ENCODE assay signal across 29 cellular contexts in the genomic region with DNA sequence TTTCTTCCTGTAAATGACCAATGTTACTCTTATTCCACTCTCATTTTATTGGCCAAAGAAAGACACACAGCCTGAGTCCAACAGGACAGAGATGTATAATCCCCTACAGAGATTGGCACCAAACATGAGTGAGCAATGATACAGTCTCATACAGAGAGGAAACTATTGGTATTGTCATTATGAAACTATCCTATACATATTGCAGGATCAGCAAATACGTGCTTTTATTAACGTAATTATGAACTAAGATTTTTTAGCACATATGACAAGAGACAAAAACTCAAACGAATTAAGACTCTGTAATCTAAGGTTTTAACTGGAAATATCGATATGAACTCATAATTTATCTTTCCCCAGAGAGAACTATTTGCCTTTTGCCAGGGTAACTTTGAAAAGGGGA.
"Had no signal": no experiment of that assay in that cellular context is flagged by ENCODE, and none has a peak within 500 bp of the region (broad histone marks: within the 10 kb centered on the region; RNA-seq: fewer than 3 reads in every experiment).

No MANE protein-coding gene starts in this region.

- H3K36me3 ChIP-seq: neural progenitor cell, ovary, stomach, thoracic aorta, thyroid gland, tibial nerve, upper lobe of left lung, vagina had no signal

- H3K27ac Mint-ChIP-seq: naive thymus-derived CD4-positive, alpha-beta T cell; natural killer cell; nephron; neural progenitor cell; progenitor cell of endocrine pancreas; stimulated activated effector memory CD8-positive, alpha-beta T cell treated with anti-CD3 and anti-CD28 coated beads, Interleukin-12 subunit alpha, Interleukin-12 subunit beta, amount 100 ng/mL, for 72 hours; stimulated activated naive B cell treated with anti-CD40 and anti-IgM and Interleukin-4, amounts not matched to agents 10 μg/mL and 1 μg/mL and 100 μg/mL, for 72 hours; stimulated activated naive CD8-positive, alpha-beta T cell treated with anti-CD3 and anti-CD28 coated beads, Interleukin-15, Interleukin-2, amounts not matched to agents 100 ng/mL and 50 ng/mL, for 24 hours had no signal

- H3K4me3 ChIP-seq: neural progenitor cell, ovary, psoas muscle, skin epidermis, stomach, thoracic aorta, thyroid gland, tibial nerve, upper lobe of left lung, vagina had no signal

- H3K9ac ChIP-seq: neural progenitor cell, parathyroid adenoma had no signal

- H3K79me2 ChIP-seq: parathyroid adenoma had no signal

- ATAC-seq: naive thymus-derived CD4-positive, alpha-beta T cell; natural killer cell; psoas muscle; right cardiac atrium; sciatic nerve; stimulated activated effector memory CD8-positive, alpha-beta T cell treated with anti-CD3 and anti-CD28 coated beads, Interleukin-12 subunit alpha, Interleukin-12 subunit beta, amount 100 ng/mL, for 72 hours; stimulated activated naive B cell treated with anti-CD40 and anti-IgM and Interleukin-4, amounts not matched to agents 10 μg/mL and 1 μg/mL and 100 μg/mL, for 72 hours had no signal

- H3K27me3 ChIP-seq: neural progenitor cell, ovary, stomach, thyroid gland, tibial nerve, upper lobe of left lung, vagina had no signal

- H3K4me1 ChIP-seq: neural progenitor cell, parathyroid adenoma, psoas muscle, stomach, thyroid gland, tibial nerve, upper lobe of left lung, vagina had no signal

- DNase-seq: naive thymus-derived CD4-positive, alpha-beta T cell; natural killer cell; occipital lobe; ovary; posterior cingulate gyrus; psoas muscle; right cardiac atrium; stimulated activated CD4-positive, alpha-beta T cell treated with anti-CD3 and anti-CD28 coated beads, Interleukin-15, amount 100 ng/mL, for 24 hours; stimulated activated CD4-positive, alpha-beta T cell treated with anti-CD3 and anti-CD28 coated beads, Interleukin-2, amount 100 ng/mL, for 24 hours; stimulated activated CD4-positive, alpha-beta T cell treated with anti-CD3 and anti-CD28 coated beads, Interleukin-2, amount 100 ng/mL, for 48 hours; stimulated activated CD4-positive, alpha-beta T cell treated with anti-CD3 and anti-CD28 coated beads, Interleukin-4, amount 100 ng/mL, for 24 hours; stimulated activated naive B cell treated with anti-CD40 and anti-IgM and Interleukin-4, amounts not matched to agents 10 μg/mL and 1 μg/mL and 100 μg/mL, for 72 hours; stimulated activated naive CD4-positive, alpha-beta T cell treated with Interleukin-2 at 50 U/mL for 16 hours; stomach; thyroid gland; trophoblast cell; upper lobe of left lung had no signal

- H3K36me3 Mint-ChIP-seq: naive thymus-derived CD4-positive, alpha-beta T cell; natural killer cell; stimulated activated effector memory CD8-positive, alpha-beta T cell treated with anti-CD3 and anti-CD28 coated beads, Interleukin-12 subunit alpha, Interleukin-12 subunit beta, amount 100 ng/mL, for 72 hours; stimulated activated naive B cell treated with anti-CD40 and anti-IgM and Interleukin-4, amounts not matched to agents 10 μg/mL and 1 μg/mL and 100 μg/mL, for 72 hours had no signal

- H3K9me3 Mint-ChIP-seq: natural killer cell; stimulated activated effector memory CD8-positive, alpha-beta T cell treated with anti-CD3 and anti-CD28 coated beads, Interleukin-12 subunit alpha, Interleukin-12 subunit beta, amount 100 ng/mL, for 72 hours; stimulated activated naive CD8-positive, alpha-beta T cell treated with anti-CD3 and anti-CD28 coated beads, Interleukin-15, Interleukin-2, amounts not matched to agents 100 ng/mL and 50 ng/mL, for 24 hours had no signal

- H2AFZ ChIP-seq: neural progenitor cell, parathyroid adenoma had no signal

- H3K27ac ChIP-seq: neural progenitor cell, ovary, parathyroid adenoma, psoas muscle, skin epidermis, stomach, thoracic aorta, thyroid gland, tibial nerve, upper lobe of left lung, vagina had no signal

- H3K4me3 Mint-ChIP-seq: naive thymus-derived CD4-positive, alpha-beta T cell; natural killer cell; nephron; neural progenitor cell; stimulated activated effector memory CD8-positive, alpha-beta T cell treated with anti-CD3 and anti-CD28 coated beads, Interleukin-12 subunit alpha, Interleukin-12 subunit beta, amount 100 ng/mL, for 72 hours; stimulated activated naive B cell treated with anti-CD40 and anti-IgM and Interleukin-4, amounts not matched to agents 10 μg/mL and 1 μg/mL and 100 μg/mL, for 72 hours; stimulated activated naive CD8-positive, alpha-beta T cell treated with anti-CD3 and anti-CD28 coated beads, Interleukin-15, Interleukin-2, amounts not matched to agents 100 ng/mL and 50 ng/mL, for 24 hours had no signal

- H3K4me1 Mint-ChIP-seq: natural killer cell; nephron; neural progenitor cell; stimulated activated effector memory CD8-positive, alpha-beta T cell treated with anti-CD3 and anti-CD28 coated beads, Interleukin-12 subunit alpha, Interleukin-12 subunit beta, amount 100 ng/mL, for 72 hours; stimulated activated naive B cell treated with anti-CD40 and anti-IgM and Interleukin-4, amounts not matched to agents 10 μg/mL and 1 μg/mL and 100 μg/mL, for 72 hours had no signal

- H3K9me3 ChIP-seq: ovary, thoracic aorta, thyroid gland, vagina had no signal

- FAIRE-seq: urothelium cell line had no signal

- H3K4me2 ChIP-seq: neural progenitor cell had no signal
